ENCODE assay signal across 8 cellular contexts in the genomic region with DNA sequence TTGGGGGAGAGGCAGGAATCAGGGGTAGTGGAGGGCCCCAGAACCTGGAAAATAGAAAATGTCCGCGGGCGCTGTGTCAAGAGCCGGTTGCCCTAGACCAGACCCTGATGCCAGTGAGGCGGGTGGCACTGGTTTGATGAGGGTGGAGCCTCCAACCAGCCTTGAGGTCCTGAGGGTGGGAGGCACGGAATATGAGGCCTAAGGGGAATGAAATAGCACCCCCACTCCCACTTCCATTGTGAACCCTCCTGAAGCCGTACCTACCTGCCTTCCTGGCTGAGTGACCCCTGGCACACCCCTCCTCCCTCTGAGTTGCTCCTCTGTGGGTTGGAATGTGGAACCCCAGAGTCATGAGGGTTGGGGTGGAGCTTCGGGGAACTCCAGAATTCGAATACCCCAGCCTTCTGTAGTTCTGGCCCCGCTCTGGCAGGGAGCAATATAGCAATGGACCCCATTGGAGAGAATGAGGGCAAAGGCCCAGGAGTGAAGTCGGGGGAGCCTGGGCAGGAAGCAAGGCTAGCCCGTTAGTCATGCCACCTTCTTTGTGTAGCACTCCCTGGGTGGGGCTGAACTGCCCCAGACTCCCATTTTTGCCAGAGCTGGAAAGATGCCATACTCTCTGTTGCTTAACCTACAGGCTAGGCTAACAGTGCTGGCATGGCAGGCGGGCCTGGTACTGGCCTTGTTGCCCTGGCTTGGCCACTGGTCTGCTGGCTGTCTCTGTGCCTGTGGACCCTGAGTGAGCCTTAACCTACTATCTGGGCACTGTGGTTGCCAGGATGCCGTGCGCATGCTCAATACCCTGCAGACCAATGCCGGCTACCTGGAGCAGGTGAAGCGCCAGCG. TPM values are rescaled to one million over a fixed set of nuclear protein-coding genes. Genes with fewer than 3 reads are reported as not detected.
DNase-seq lines count a peak whose midpoint lies in the region; ATAC-seq and TF ChIP-seq lines count a peak whose summit lies in the region.

No MANE protein-coding gene starts in this region.

- no peaks in the 10 kb centered on the region for H3K27me3 ChIP-seq in heart left ventricle

- H3K27ac ChIP-seq in heart left ventricle: peak overlapping the region; percentile 86 to 97 (median 95)

- in situ Hi-C loops in Caki2 (cut with HindIII; ENCODE audit: low pct_unique_long_range_greater_than_20kb, low sequenced_read_pairs): no loop called here

- TF ChIP-seq POLR2A in heart left ventricle (IDR thresholded peaks at IDR 0.05): no peak

- peaks cover 23% of the 10 kb centered on the region for H3K4me1 Mint-ChIP-seq in activated T-helper 2 cell treated with anti-CD3 and anti-CD28 coated beads, Interferon-gamma antibody, Interleukin-2, Interleukin-4, amounts not matched to agents 10 μg/mL and 5 μg/mL and 100 μg/mL, durations not matched to agents 14 hours and 24 hours and 36 hours (ENCODE audit: low read depth)

- H3K27me3 Mint-ChIP-seq in activated T-helper 2 cell treated with anti-CD3 and anti-CD28 coated beads, Interferon-gamma antibody, Interleukin-2, Interleukin-4, amounts not matched to agents 10 μg/mL and 5 μg/mL and 100 μg/mL, durations not matched to agents 14 hours and 24 hours and 36 hours (ENCODE audit: low read depth): no peaks in the 10 kb centered on the region

- H3K4me1 ChIP-seq in heart left ventricle: peaks cover 5 to 32% (median 19%) of the 10 kb centered on the region in 12 donors

- H3K9me3 Mint-ChIP-seq in activated T-helper 2 cell treated with anti-CD3 and anti-CD28 coated beads, Interferon-gamma antibody, Interleukin-2, Interleukin-4, amounts not matched to agents 10 μg/mL and 5 μg/mL and 100 μg/mL, durations not matched to agents 14 hours and 24 hours and 36 hours: no peaks in the 10 kb centered on the region

- H3K4me3 ChIP-seq in heart left ventricle (peak overlapping the region; percentile 51 to 87 (median 76)), retinal pigment epithelial cell (ENCODE audit: low read length) (peak overlapping the region; percentile 90)

- WGBS in heart left ventricle, 4 donors: 36 to 49% (median 45%) methylated on average over 11 to 18 of the region's 18 CpGs

- ATAC-seq in heart left ventricle: peak in 3 of 4 donors; percentile 2 to 17 (median 16)

- H3K9me3 ChIP-seq in heart left ventricle: no peaks in the 10 kb centered on the region

- H3K36me3 ChIP-seq in heart left ventricle: peaks cover 0 to 47% (median 34%) of the 10 kb centered on the region in 9 donors

- peaks cover 44% of the 10 kb centered on the region for H3K36me3 Mint-ChIP-seq in activated T-helper 2 cell treated with anti-CD3 and anti-CD28 coated beads, Interferon-gamma antibody, Interleukin-2, Interleukin-4, amounts not matched to agents 10 μg/mL and 5 μg/mL and 100 μg/mL, durations not matched to agents 14 hours and 24 hours and 36 hours (ENCODE audit: low read depth)

- H3K27ac Mint-ChIP-seq in activated T-helper 2 cell treated with anti-CD3 and anti-CD28 coated beads, Interferon-gamma antibody, Interleukin-2, Interleukin-4, amounts not matched to agents 10 μg/mL and 5 μg/mL and 100 μg/mL, durations not matched to agents 14 hours and 24 hours and 36 hours: peak overlapping the region; percentile 96

- no peak for TF ChIP-seq CTCF in heart left ventricle (IDR thresholded peaks at IDR 0.05)
- TF ChIP-seq CTCF in retinal pigment epithelial cell (conservative IDR thresholded peaks at IDR 0.05; ENCODE audit: low read depth, low read length): no peak

- intact Hi-C loops in activated T-helper 2 cell treated with anti-CD3 and anti-CD28 coated beads, Interferon-gamma antibody, Interleukin-2, Interleukin-4, amounts not matched to agents 10 μg/mL and 5 μg/mL and 100 μg/mL, durations not matched to agents 14 hours and 24 hours and 36 hours (cut with micrococcal nuclease): loop anchor here (1.0 to 2.0 kb wide), 2 partner anchors 62 to 117 kb away; no protein-coding TSS in a partner anchor
- intact Hi-C loops in heart left ventricle (cut with DNase I): loop anchor here in 7 of 10 donors (2.0 to 5.0 kb wide), 5 partner anchors 17 to 114 kb away; a partner anchor contains a TSS

- H3K4me3 Mint-ChIP-seq in activated T-helper 2 cell treated with anti-CD3 and anti-CD28 coated beads, Interferon-gamma antibody, Interleukin-2, Interleukin-4, amounts not matched to agents 10 μg/mL and 5 μg/mL and 100 μg/mL, durations not matched to agents 14 hours and 24 hours and 36 hours (ENCODE audit: low read depth): peak overlapping the region; percentile 96

- DNase-seq in Caki2 (ENCODE audit: low read depth) (peak; percentile 25), HUDEP-2 (lab: John Stamatoyannopoulos, UW; ENCODE audit: unreplicated experiment in 76 of 76) (peak in 45 of 76 experiments; percentile 4 to 67 (median 37)), heart left ventricle (no peak), retinal pigment epithelial cell (ENCODE audit: low read depth) (no peak), NK-92 (lab: John Stamatoyannopoulos, UW; ENCODE audit: unreplicated experiment) (no peak), NCI-H1436 treated with DMSO at 0.1 percent for 48 hours (lab: John Stamatoyannopoulos, UW) (no peak), 8988T (no peak)
- no peak for DNase-seq in activated T-helper 2 cell treated with anti-CD3 and anti-CD28 coated beads, Interferon-gamma antibody, Interleukin-2, Interleukin-4, amounts not matched to agents 10 μg/mL and 5 μg/mL and 100 μg/mL, durations not matched to agents 14 hours and 24 hours and 36 hours (ENCODE audit: low spot score)

RNA-seq across cellular contexts. Expression of a gene that starts 1.0 kb away (rescaled TPM):
- 76.5 and 99.2 TPM in 2 replicates for total RNA-seq in Caki2 (2014; rRNA removed; shearing (Covaris generic); ENCODE audit: low replicate concordance)
- 116 and 137 TPM in 2 replicates for total RNA-seq in activated T-helper 2 cell treated with anti-CD3 and anti-CD28 coated beads, Interferon-gamma antibody, Interleukin-2, Interleukin-4, amounts not matched to agents 10 μg/mL and 5 μg/mL and 100 μg/mL, durations not matched to agents 14 hours and 24 hours and 36 hours
- 10 to 100 TPM; 39.9 to 55.1 (median 41.5) TPM for total RNA-seq in heart left ventricle
- 10 to 100 TPM; 36.8 to 50.1 TPM for polyA plus RNA-seq in heart left ventricle

RNA-seq across cellular contexts. Expression of a gene that starts 17.9 kb away (rescaled TPM):
- 38.3 and 51.9 TPM in 2 replicates for total RNA-seq in Caki2 (2014; rRNA removed; shearing (Covaris generic); ENCODE audit: low replicate concordance)
- total RNA-seq in activated T-helper 2 cell treated with anti-CD3 and anti-CD28 coated beads, Interferon-gamma antibody, Interleukin-2, Interleukin-4, amounts not matched to agents 10 μg/mL and 5 μg/mL and 100 μg/mL, durations not matched to agents 14 hours and 24 hours and 36 hours: 98.1 and 99.8 TPM in 2 replicates
- total RNA-seq in heart left ventricle: 10 to 100 TPM; 35.6 to 60.3 (median 47.8) TPM
- 10 to 100 TPM; 26.2 to 30.4 TPM for polyA plus RNA-seq in heart left ventricle

RNA-seq across cellular contexts. Expression of a gene that starts 25.3 kb away (rescaled TPM):
- not detected in 2 replicates for total RNA-seq in Caki2 (2014; rRNA removed; shearing (Covaris generic); ENCODE audit: low replicate concordance)
- total RNA-seq in activated T-helper 2 cell treated with anti-CD3 and anti-CD28 coated beads, Interferon-gamma antibody, Interleukin-2, Interleukin-4, amounts not matched to agents 10 μg/mL and 5 μg/mL and 100 μg/mL, durations not matched to agents 14 hours and 24 hours and 36 hours: 23.6 and 25.1 TPM in 2 replicates
- total RNA-seq in heart left ventricle: 10 to 100 TPM; 13.7 to 38.9 (median 16.9) TPM
- 10 to 100 TPM; 21.1 to 24.8 TPM for polyA plus RNA-seq in heart left ventricle

RNA-seq across cellular contexts. Expression of a gene that starts 50.7 kb away (rescaled TPM):
- 2.1 and 5.2 TPM in 2 replicates for total RNA-seq in Caki2 (2014; rRNA removed; shearing (Covaris generic); ENCODE audit: low replicate concordance)
- total RNA-seq in activated T-helper 2 cell treated with anti-CD3 and anti-CD28 coated beads, Interferon-gamma antibody, Interleukin-2, Interleukin-4, amounts not matched to agents 10 μg/mL and 5 μg/mL and 100 μg/mL, durations not matched to agents 14 hours and 24 hours and 36 hours: 27.5 and 28.1 TPM in 2 replicates
- total RNA-seq in heart left ventricle: 100 to 1,000 TPM; 116 to 252 (median 133) TPM
- polyA plus RNA-seq in heart left ventricle: 100 to 1,000 TPM; 156 to 245 TPM

Comparison
In these comparisons a context has a peak if more than half of its experiments do, and no peak if none do; other contexts are left out.
1. DNase-seq: peak in Caki2 (single experiment) and HUDEP-2 (45 of 76); none in activated T-helper 2 cell treated with anti-CD3 and anti-CD28 coated beads, Interferon-gamma antibody, Interleukin-2, Interleukin-4, amounts not matched to agents 10 μg/mL and 5 μg/mL and 100 μg/mL, durations not matched to agents 14 hours and 24 hours and 36 hours (single experiment), heart left ventricle (0 of 5), retinal pigment epithelial cell (single experiment), NK-92 (single experiment), NCI-H1436 treated with DMSO at 0.1 percent for 48 hours (single experiment) and 8988T (single experiment).
2. RNA of a gene that starts 25.3 kb away (total RNA-seq): 23.6 to 25.1 TPM in activated T-helper 2 cell treated with anti-CD3 and anti-CD28 coated beads, Interferon-gamma antibody, Interleukin-2, Interleukin-4, amounts not matched to agents 10 μg/mL and 5 μg/mL and 100 μg/mL, durations not matched to agents 14 hours and 24 hours and 36 hours and 13.7 to 38.9 TPM in heart left ventricle; not detected in Caki2; every median in the first group is over 10 times any median in the second.